ENCODE assay signal across 2 cellular contexts in the genomic region with DNA sequence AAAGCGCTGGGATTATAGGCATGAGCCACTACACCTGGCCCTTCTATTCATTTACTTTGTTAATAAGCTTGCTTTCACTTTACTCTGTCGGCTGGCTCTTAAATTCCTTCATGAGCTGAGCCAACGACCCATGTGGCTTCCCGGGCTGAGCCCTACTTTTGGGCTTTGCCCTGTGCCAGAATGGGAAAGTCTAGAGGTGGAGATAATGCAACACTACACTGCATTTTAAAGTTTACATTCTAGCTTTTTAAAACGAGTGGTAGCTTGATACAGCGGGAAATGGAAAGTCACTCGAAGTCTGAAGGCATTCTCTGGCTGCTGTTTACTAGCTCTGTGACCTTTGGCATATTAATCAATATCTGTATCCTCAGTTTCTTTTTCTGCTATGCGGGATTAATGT.
TF ChIP-seq lines count a peak whose summit lies in the region.

No MANE protein-coding gene starts in this region.

TF ChIP-seq in K562, 482 proteins besides CTCF, POLR2A, EP300 and RAD21:
- TF ChIP-seq ZNF263 (CRISPR knock-in tag; IDR thresholded peaks at IDR 0.05; ENCODE audit: borderline replicate concordance) (no peak), SIX5 (IDR thresholded peaks at IDR 0.05; ENCODE audit: borderline replicate concordance in 1 of 2, insufficient read depth in 1 of 2, low read depth in 1 of 2, low read length in 2 of 2) (no peak), TBP (optimal IDR thresholded peaks at IDR 0.05; ENCODE audit: low read depth, low read length) (no peak), SREBF2 (CRISPR knock-in tag; IDR thresholded peaks at IDR 0.05) (no peak), ZNF785 (CRISPR knock-in tag; IDR thresholded peaks at IDR 0.05) (no peak), PTTG1 (tag; IDR thresholded peaks at IDR 0.05; ENCODE audit: low read depth) (no peak), ZNF780A (CRISPR knock-in tag; IDR thresholded peaks at IDR 0.05) (no peak), KAT2B (IDR thresholded peaks at IDR 0.05; ENCODE audit: low read depth, low read length) (no peak), DNMT1 (IDR thresholded peaks at IDR 0.05) (no peak), EGR1 (conservative IDR thresholded peaks at IDR 0.05) (no peak), ZNF354B (CRISPR knock-in tag; IDR thresholded peaks at IDR 0.05) (no peak), ZC3H8 (IDR thresholded peaks at IDR 0.05) (no peak), HDAC3 (IDR thresholded peaks at IDR 0.05; ENCODE audit: borderline replicate concordance, partially characterized antibody) (no peak), MYNN (IDR thresholded peaks at IDR 0.05) (no peak), MYNN (CRISPR knock-in tag; IDR thresholded peaks at IDR 0.05) (no peak), DMBX1 (CRISPR knock-in tag; IDR thresholded peaks at IDR 0.05; ENCODE audit: borderline replicate concordance) (no peak), ELF1 (tag; IDR thresholded peaks at IDR 0.05) (no peak)
- TF ChIP-seq, protein P1, sequence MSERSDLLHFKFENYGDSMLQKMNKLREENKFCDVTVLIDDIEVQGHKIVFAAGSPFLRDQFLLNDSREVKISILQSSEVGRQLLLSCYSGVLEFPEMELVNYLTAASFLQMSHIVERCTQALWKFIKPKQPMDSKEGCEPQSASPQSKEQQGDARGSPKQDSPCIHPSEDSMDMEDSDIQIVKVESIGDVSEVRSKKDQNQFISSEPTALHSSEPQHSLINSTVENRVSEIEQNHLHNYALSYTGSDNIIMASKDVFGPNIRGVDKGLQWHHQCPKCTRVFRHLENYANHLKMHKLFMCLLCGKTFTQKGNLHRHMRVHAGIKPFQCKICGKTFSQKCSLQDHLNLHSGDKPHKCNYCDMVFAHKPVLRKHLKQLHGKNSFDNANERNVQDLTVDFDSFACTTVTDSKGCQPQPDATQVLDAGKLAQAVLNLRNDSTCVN (CRISPR knock-in tag; IDR thresholded peaks at IDR 0.05): no peak
- TF ChIP-seq, protein P2, sequence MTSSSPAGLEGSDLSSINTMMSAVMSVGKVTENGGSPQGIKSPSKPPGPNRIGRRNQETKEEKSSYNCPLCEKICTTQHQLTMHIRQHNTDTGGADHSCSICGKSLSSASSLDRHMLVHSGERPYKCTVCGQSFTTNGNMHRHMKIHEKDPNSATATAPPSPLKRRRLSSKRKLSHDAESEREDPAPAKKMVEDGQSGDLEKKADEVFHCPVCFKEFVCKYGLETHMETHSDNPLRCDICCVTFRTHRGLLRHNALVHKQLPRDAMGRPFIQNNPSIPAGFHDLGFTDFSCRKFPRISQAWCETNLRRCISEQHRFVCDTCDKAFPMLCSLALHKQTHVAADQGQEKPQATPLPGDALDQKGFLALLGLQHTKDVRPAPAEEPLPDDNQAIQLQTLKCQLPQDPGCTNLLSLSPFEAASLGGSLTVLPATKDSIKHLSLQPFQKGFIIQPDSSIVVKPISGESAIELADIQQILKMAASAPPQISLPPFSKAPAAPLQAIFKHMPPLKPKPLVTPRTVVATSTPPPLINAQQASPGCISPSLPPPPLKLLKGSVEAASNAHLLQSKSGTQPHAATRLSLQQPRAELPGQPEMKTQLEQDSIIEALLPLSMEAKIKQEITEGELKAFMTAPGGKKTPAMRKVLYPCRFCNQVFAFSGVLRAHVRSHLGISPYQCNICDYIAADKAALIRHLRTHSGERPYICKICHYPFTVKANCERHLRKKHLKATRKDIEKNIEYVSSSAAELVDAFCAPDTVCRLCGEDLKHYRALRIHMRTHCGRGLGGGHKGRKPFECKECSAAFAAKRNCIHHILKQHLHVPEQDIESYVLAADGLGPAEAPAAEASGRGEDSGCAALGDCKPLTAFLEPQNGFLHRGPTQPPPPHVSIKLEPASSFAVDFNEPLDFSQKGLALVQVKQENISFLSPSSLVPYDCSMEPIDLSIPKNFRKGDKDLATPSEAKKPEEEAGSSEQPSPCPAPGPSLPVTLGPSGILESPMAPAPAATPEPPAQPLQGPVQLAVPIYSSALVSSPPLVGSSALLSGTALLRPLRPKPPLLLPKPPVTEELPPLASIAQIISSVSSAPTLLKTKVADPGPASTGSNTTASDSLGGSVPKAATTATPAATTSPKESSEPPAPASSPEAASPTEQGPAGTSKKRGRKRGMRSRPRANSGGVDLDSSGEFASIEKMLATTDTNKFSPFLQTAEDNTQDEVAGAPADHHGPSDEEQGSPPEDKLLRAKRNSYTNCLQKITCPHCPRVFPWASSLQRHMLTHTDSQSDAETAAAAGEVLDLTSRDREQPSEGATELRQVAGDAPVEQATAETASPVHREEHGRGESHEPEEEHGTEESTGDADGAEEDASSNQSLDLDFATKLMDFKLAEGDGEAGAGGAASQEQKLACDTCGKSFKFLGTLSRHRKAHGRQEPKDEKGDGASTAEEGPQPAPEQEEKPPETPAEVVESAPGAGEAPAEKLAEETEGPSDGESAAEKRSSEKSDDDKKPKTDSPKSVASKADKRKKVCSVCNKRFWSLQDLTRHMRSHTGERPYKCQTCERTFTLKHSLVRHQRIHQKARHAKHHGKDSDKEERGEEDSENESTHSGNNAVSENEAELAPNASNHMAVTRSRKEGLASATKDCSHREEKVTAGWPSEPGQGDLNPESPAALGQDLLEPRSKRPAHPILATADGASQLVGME (CRISPR knock-in tag; IDR thresholded peaks at IDR 0.05): no peak
- TF ChIP-seq, protein P3, sequence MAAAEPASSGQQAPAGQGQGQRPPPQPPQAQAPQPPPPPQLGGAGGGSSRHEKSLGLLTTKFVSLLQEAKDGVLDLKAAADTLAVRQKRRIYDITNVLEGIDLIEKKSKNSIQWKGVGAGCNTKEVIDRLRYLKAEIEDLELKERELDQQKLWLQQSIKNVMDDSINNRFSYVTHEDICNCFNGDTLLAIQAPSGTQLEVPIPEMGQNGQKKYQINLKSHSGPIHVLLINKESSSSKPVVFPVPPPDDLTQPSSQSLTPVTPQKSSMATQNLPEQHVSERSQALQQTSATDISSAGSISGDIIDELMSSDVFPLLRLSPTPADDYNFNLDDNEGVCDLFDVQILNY (CRISPR knock-in tag; IDR thresholded peaks at IDR 0.05): no peak
TF ChIP-seq in K562: peak in this region for 0.

TF ChIP-seq in HepG2, 621 proteins besides CTCF, POLR2A, EP300 and RAD21:
- no peak for TF ChIP-seq HNRNPLL (IDR thresholded peaks at IDR 0.05; ENCODE audit: low read depth, low read length, poor library complexity, severe bottlenecking)
- TF ChIP-seq ZNF230 (CRISPR knock-in tag; IDR thresholded peaks at IDR 0.05): no peak
- TF ChIP-seq, protein P4, sequence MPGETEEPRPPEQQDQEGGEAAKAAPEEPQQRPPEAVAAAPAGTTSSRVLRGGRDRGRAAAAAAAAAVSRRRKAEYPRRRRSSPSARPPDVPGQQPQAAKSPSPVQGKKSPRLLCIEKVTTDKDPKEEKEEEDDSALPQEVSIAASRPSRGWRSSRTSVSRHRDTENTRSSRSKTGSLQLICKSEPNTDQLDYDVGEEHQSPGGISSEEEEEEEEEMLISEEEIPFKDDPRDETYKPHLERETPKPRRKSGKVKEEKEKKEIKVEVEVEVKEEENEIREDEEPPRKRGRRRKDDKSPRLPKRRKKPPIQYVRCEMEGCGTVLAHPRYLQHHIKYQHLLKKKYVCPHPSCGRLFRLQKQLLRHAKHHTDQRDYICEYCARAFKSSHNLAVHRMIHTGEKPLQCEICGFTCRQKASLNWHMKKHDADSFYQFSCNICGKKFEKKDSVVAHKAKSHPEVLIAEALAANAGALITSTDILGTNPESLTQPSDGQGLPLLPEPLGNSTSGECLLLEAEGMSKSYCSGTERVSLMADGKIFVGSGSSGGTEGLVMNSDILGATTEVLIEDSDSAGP (CRISPR knock-in tag; IDR thresholded peaks at IDR 0.05; ENCODE audit: borderline replicate concordance): no peak
- TF ChIP-seq, protein P5, sequence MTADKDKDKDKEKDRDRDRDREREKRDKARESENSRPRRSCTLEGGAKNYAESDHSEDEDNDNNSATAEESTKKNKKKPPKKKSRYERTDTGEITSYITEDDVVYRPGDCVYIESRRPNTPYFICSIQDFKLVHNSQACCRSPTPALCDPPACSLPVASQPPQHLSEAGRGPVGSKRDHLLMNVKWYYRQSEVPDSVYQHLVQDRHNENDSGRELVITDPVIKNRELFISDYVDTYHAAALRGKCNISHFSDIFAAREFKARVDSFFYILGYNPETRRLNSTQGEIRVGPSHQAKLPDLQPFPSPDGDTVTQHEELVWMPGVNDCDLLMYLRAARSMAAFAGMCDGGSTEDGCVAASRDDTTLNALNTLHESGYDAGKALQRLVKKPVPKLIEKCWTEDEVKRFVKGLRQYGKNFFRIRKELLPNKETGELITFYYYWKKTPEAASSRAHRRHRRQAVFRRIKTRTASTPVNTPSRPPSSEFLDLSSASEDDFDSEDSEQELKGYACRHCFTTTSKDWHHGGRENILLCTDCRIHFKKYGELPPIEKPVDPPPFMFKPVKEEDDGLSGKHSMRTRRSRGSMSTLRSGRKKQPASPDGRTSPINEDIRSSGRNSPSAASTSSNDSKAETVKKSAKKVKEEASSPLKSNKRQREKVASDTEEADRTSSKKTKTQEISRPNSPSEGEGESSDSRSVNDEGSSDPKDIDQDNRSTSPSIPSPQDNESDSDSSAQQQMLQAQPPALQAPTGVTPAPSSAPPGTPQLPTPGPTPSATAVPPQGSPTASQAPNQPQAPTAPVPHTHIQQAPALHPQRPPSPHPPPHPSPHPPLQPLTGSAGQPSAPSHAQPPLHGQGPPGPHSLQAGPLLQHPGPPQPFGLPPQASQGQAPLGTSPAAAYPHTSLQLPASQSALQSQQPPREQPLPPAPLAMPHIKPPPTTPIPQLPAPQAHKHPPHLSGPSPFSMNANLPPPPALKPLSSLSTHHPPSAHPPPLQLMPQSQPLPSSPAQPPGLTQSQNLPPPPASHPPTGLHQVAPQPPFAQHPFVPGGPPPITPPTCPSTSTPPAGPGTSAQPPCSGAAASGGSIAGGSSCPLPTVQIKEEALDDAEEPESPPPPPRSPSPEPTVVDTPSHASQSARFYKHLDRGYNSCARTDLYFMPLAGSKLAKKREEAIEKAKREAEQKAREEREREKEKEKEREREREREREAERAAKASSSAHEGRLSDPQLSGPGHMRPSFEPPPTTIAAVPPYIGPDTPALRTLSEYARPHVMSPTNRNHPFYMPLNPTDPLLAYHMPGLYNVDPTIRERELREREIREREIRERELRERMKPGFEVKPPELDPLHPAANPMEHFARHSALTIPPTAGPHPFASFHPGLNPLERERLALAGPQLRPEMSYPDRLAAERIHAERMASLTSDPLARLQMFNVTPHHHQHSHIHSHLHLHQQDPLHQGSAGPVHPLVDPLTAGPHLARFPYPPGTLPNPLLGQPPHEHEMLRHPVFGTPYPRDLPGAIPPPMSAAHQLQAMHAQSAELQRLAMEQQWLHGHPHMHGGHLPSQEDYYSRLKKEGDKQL (CRISPR knock-in tag; IDR thresholded peaks at IDR 0.05; ENCODE audit: low read depth): no peak
- TF ChIP-seq, protein P6, sequence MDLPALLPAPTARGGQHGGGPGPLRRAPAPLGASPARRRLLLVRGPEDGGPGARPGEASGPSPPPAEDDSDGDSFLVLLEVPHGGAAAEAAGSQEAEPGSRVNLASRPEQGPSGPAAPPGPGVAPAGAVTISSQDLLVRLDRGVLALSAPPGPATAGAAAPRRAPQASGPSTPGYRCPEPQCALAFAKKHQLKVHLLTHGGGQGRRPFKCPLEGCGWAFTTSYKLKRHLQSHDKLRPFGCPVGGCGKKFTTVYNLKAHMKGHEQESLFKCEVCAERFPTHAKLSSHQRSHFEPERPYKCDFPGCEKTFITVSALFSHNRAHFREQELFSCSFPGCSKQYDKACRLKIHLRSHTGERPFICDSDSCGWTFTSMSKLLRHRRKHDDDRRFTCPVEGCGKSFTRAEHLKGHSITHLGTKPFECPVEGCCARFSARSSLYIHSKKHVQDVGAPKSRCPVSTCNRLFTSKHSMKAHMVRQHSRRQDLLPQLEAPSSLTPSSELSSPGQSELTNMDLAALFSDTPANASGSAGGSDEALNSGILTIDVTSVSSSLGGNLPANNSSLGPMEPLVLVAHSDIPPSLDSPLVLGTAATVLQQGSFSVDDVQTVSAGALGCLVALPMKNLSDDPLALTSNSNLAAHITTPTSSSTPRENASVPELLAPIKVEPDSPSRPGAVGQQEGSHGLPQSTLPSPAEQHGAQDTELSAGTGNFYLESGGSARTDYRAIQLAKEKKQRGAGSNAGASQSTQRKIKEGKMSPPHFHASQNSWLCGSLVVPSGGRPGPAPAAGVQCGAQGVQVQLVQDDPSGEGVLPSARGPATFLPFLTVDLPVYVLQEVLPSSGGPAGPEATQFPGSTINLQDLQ (CRISPR knock-in tag; IDR thresholded peaks at IDR 0.05): no peak
